Comparison of ENCODE assay signal across 12 cellular contexts in genomic region chr20:23086931-23087411, GRCh38. TPM values are rescaled to one million over a fixed set of nuclear protein-coding genes. Genes with fewer than 3 reads are reported as not detected.
A peak's percentile ranks its signal among the peaks of the same experiment; 100 is the strongest.
DNase-seq lines count a peak whose midpoint lies in the region; ATAC-seq and TF ChIP-seq lines count a peak whose summit lies in the region.
"Had no signal": no experiment of that assay in that cellular context is flagged by ENCODE, and none has a peak within 500 bp of the region (broad histone marks: within the 10 kb centered on the region; RNA-seq: fewer than 3 reads in every experiment).

No MANE protein-coding gene starts in this region.

- peak overlapping the region; percentile 48 for H3K4me3 ChIP-seq in NB4 (ENCODE audit: low read depth, low read length)
- no peak overlapping the region for H3K4me3 ChIP-seq in colonic mucosa
- H3K4me3 ChIP-seq in lung: no peak overlapping the region
- no peak overlapping the region for H3K4me3 ChIP-seq in OCI-LY7 (ENCODE audit: low read depth, low read length, poor library complexity, severe bottlenecking)
- H3K4me3 ChIP-seq in endodermal cell (ENCODE audit: low read length): no peak overlapping the region

- CTCF ChIA-PET in OCI-LY7 (lab: Charles Lee; ENCODE audit: unreplicated experiment): no interaction called here

- H3K36me3 Mint-ChIP-seq in stimulated activated naive B cell treated with anti-CD40 and anti-IgM and Interleukin-4, amounts not matched to agents 10 μg/mL and 1 μg/mL and 100 μg/mL, for 72 hours: no peaks in the 10 kb centered on the region
- H3K36me3 Mint-ChIP-seq in stimulated activated memory B cell treated with anti-CD40 and anti-IgM and Interleukin-4, amounts not matched to agents 10 μg/mL and 1 μg/mL and 100 μg/mL, for 72 hours: no peaks in the 10 kb centered on the region
- no peaks in the 10 kb centered on the region for H3K36me3 Mint-ChIP-seq in endodermal cell (ENCODE audit: low read depth)
- H3K36me3 Mint-ChIP-seq: activated naive CD4-positive, alpha-beta T cell treated with anti-CD3 and anti-CD28 coated beads, Interleukin-2, amount 10 ng/mL, durations not matched to agents 7 days and 5 days had no signal

- no peak overlapping the region for H3K4me2 ChIP-seq in OCI-LY7 (ENCODE audit: low read length)

- peaks cover 9 to 23% of the 10 kb centered on the region in 2 donors for H3K4me1 Mint-ChIP-seq in stimulated activated naive B cell treated with anti-CD40 and anti-IgM and Interleukin-4, amounts not matched to agents 10 μg/mL and 1 μg/mL and 100 μg/mL, for 72 hours
- no peaks in the 10 kb centered on the region for H3K4me1 Mint-ChIP-seq in stimulated activated memory B cell treated with anti-CD40 and anti-IgM and Interleukin-4, amounts not matched to agents 10 μg/mL and 1 μg/mL and 100 μg/mL, for 72 hours
- H3K4me1 Mint-ChIP-seq in endodermal cell: peaks cover 10% of the 10 kb centered on the region

- POLR2A ChIA-PET in OCI-LY7 (lab: Charles Lee): no interaction called here

- intact Hi-C loops in colonic mucosa (cut with DNase I): no loop called here
- intact Hi-C loops in OCI-LY7 (cut with micrococcal nuclease; ENCODE audit: unreplicated experiment): no loop called here

- DNase-seq in NB4 (ENCODE audit: low read depth) (peak; percentile 70), colonic mucosa (no peak), lung (ENCODE audit: low spot score) (no peak), NCI-H2081 treated with DMSO at 0.1 percent for 48 hours (lab: John Stamatoyannopoulos, UW) (no peak), OCI-LY7 (ENCODE audit: low spot score) (no peak), endodermal cell (no peak)
- no peak for DNase-seq in stimulated activated naive B cell treated with anti-CD40 and anti-IgM and Interleukin-4, amounts not matched to agents 10 μg/mL and 1 μg/mL and 100 μg/mL, for 72 hours
- DNase-seq: activated CD4-positive, CD25-positive, alpha-beta regulatory T cell had no signal

- H4K20me1 ChIP-seq in OCI-LY7 (ENCODE audit: insufficient read depth, low read length): no peaks in the 10 kb centered on the region

- H3K9me3 Mint-ChIP-seq in stimulated activated naive B cell treated with anti-CD40 and anti-IgM and Interleukin-4, amounts not matched to agents 10 μg/mL and 1 μg/mL and 100 μg/mL, for 72 hours: no peaks in the 10 kb centered on the region
- H3K9me3 Mint-ChIP-seq in stimulated activated memory B cell treated with anti-CD40 and anti-IgM and Interleukin-4, amounts not matched to agents 10 μg/mL and 1 μg/mL and 100 μg/mL, for 72 hours: no peaks in the 10 kb centered on the region
- H3K9me3 Mint-ChIP-seq in endodermal cell: no peaks in the 10 kb centered on the region
- H3K9me3 Mint-ChIP-seq: activated naive CD4-positive, alpha-beta T cell treated with anti-CD3 and anti-CD28 coated beads, Interleukin-2, amount 10 ng/mL, durations not matched to agents 7 days and 5 days; effector memory CD8-positive, alpha-beta T cell had no signal

- H3K9me2 ChIP-seq in OCI-LY7 (ENCODE audit: insufficient read depth, low read length): no peaks in the 10 kb centered on the region

- no peaks in the 10 kb centered on the region for H3K79me2 ChIP-seq in OCI-LY7 (ENCODE audit: insufficient read depth, low read depth, low read length)

- no peaks in the 10 kb centered on the region for H3K4me1 ChIP-seq in colonic mucosa
- H3K4me1 ChIP-seq in lung (ENCODE audit: control insufficient read depth in 2 of 2, insufficient read depth in 2 of 2, low read length in 2 of 2): peaks cover 0 to 2% of the 10 kb centered on the region in 2 donors
- H3K4me1 ChIP-seq in OCI-LY7 (ENCODE audit: insufficient read depth, low read length, poor library complexity, severe bottlenecking): no peaks in the 10 kb centered on the region
- H3K4me1 ChIP-seq in endodermal cell (ENCODE audit: control insufficient read depth, insufficient read depth, low read length): peaks cover 4% of the 10 kb centered on the region

- TF ChIP-seq CTCF in NB4 (IDR thresholded peaks at IDR 0.05; ENCODE audit: low read depth, low read length) (no peak), colonic mucosa (IDR thresholded peaks at IDR 0.05) (no peak), lung (IDR thresholded peaks at IDR 0.05; ENCODE audit: control extremely low read depth, extremely low read depth) (no peak), OCI-LY7 (conservative IDR thresholded peaks at IDR 0.05; ENCODE audit: low read length) (no peak), endodermal cell (conservative IDR thresholded peaks at IDR 0.05) (no peak)

- H3K27me3 Mint-ChIP-seq in stimulated activated naive B cell treated with anti-CD40 and anti-IgM and Interleukin-4, amounts not matched to agents 10 μg/mL and 1 μg/mL and 100 μg/mL, for 72 hours: peaks cover 8 to 21% of the 10 kb centered on the region in 2 donors
- peaks cover 31% of the 10 kb centered on the region for H3K27me3 Mint-ChIP-seq in stimulated activated memory B cell treated with anti-CD40 and anti-IgM and Interleukin-4, amounts not matched to agents 10 μg/mL and 1 μg/mL and 100 μg/mL, for 72 hours
- no peaks in the 10 kb centered on the region for H3K27me3 Mint-ChIP-seq in endodermal cell (ENCODE audit: insufficient read depth)

- no peak overlapping the region for H2AFZ ChIP-seq in OCI-LY7 (ENCODE audit: low read length)

- no TSS peak for BruUV-seq in OCI-LY7 (replicated peaks; lab: Mats Ljungman, UMichigan)

- H3K9ac ChIP-seq in colonic mucosa (ENCODE audit: low read depth in 2 of 2, low read length in 2 of 2) (peak overlapping the region; percentile 1 to 4), endodermal cell (ENCODE audit: extremely low read depth, low read length, poor library complexity, severe bottlenecking) (no peak overlapping the region)

- H3K9me3 ChIP-seq in colonic mucosa (no peaks in the 10 kb centered on the region), lung (ENCODE audit: control insufficient read depth in 2 of 2, insufficient read depth in 1 of 2, low read length in 1 of 2) (no peaks in the 10 kb centered on the region), OCI-LY7 (ENCODE audit: low read length) (no peaks in the 10 kb centered on the region), endodermal cell (ENCODE audit: control insufficient read depth, low read length) (no peaks in the 10 kb centered on the region)

- H3K4me3 Mint-ChIP-seq in stimulated activated naive B cell treated with anti-CD40 and anti-IgM and Interleukin-4, amounts not matched to agents 10 μg/mL and 1 μg/mL and 100 μg/mL, for 72 hours: no peak overlapping the region
- no peak overlapping the region for H3K4me3 Mint-ChIP-seq in stimulated activated memory B cell treated with anti-CD40 and anti-IgM and Interleukin-4, amounts not matched to agents 10 μg/mL and 1 μg/mL and 100 μg/mL, for 72 hours
- no peak overlapping the region for H3K4me3 Mint-ChIP-seq in endodermal cell
- H3K4me3 Mint-ChIP-seq: activated naive CD4-positive, alpha-beta T cell treated with anti-CD3 and anti-CD28 coated beads, Interleukin-2, amount 10 ng/mL, durations not matched to agents 7 days and 5 days had no signal

- H3K27ac Mint-ChIP-seq in stimulated activated naive B cell treated with anti-CD40 and anti-IgM and Interleukin-4, amounts not matched to agents 10 μg/mL and 1 μg/mL and 100 μg/mL, for 72 hours: no peak overlapping the region
- no peak overlapping the region for H3K27ac Mint-ChIP-seq in stimulated activated memory B cell treated with anti-CD40 and anti-IgM and Interleukin-4, amounts not matched to agents 10 μg/mL and 1 μg/mL and 100 μg/mL, for 72 hours
- no peak overlapping the region for H3K27ac Mint-ChIP-seq in endodermal cell
- H3K27ac Mint-ChIP-seq: activated naive CD4-positive, alpha-beta T cell treated with anti-CD3 and anti-CD28 coated beads, Interleukin-2, amount 10 ng/mL, durations not matched to agents 7 days and 5 days had no signal

- no peak for TF ChIP-seq POLR2A in NB4 (IDR thresholded peaks at IDR 0.05; ENCODE audit: extremely low read depth, insufficient read length)

- H3K27ac ChIP-seq in colonic mucosa (peak overlapping the region; percentile 61), lung (ENCODE audit: low read depth in 1 of 2, low read length in 1 of 2) (peak overlapping the region; percentile 65 to 92), OCI-LY7 (ENCODE audit: low read depth, low read length, poor library complexity, severe bottlenecking) (no peak overlapping the region), endodermal cell (ENCODE audit: low read depth, low read length) (no peak overlapping the region)

- ATAC-seq in lung (ENCODE audit: insufficient read depth, low FRiP score): no peak
- peak; percentile 38 to 58 for ATAC-seq in stimulated activated naive B cell treated with anti-CD40 and anti-IgM and Interleukin-4, amounts not matched to agents 10 μg/mL and 1 μg/mL and 100 μg/mL, for 72 hours (replicated peaks)
- no peak for ATAC-seq in stimulated activated memory B cell treated with anti-CD40 and anti-IgM and Interleukin-4, amounts not matched to agents 10 μg/mL and 1 μg/mL and 100 μg/mL, for 72 hours
- ATAC-seq: Panc1 had no signal

- WGBS in lung, 2 donors: 39 to 42% methylated on average over 14 of the region's 14 CpGs
- WGBS in endodermal cell (ENCODE audit: insufficient coverage in 1 of 2, insufficient read length in 1 of 2), 2 experiments: 74 to 89% methylated on average over 6 to 14 of the region's 14 CpGs

- no peaks in the 10 kb centered on the region for H3K36me3 ChIP-seq in colonic mucosa
- no peaks in the 10 kb centered on the region for H3K36me3 ChIP-seq in lung (ENCODE audit: control insufficient read depth in 2 of 2, insufficient read depth in 2 of 2, low read length in 2 of 2)
- H3K36me3 ChIP-seq in OCI-LY7 (ENCODE audit: insufficient read depth, low read length): no peaks in the 10 kb centered on the region
- H3K36me3 ChIP-seq in endodermal cell (ENCODE audit: control insufficient read depth, insufficient read depth, low read length): no peaks in the 10 kb centered on the region

- no peaks in the 10 kb centered on the region for H3K27me3 ChIP-seq in colonic mucosa
- H3K27me3 ChIP-seq in lung (ENCODE audit: control insufficient read depth, insufficient read depth): no peaks in the 10 kb centered on the region
- H3K27me3 ChIP-seq in endodermal cell (ENCODE audit: control insufficient read depth, insufficient read depth, low read length, poor library complexity, severe bottlenecking): no peaks in the 10 kb centered on the region

RNA-seq across cellular contexts. Expression of gene CD93, which starts 0.8 kb away (rescaled TPM):
- total RNA-seq in colonic mucosa: 10 to 100 TPM in 1 of 2 donors, 1 to 10 TPM in 1; 5.3 to 20.3 TPM
- 100 to 1,000 TPM; 133 to 239 TPM for total RNA-seq in lung
- polyA plus RNA-seq in lung: 100 to 1,000 TPM in 1 of 2 donors, 10 to 100 TPM in 1; 17.9 to 119 TPM
- not detected in 2 replicates for total RNA-seq in OCI-LY7 (2014; rRNA removed; shearing (Covaris generic))
- not detected in 2 replicates for total RNA-seq in OCI-LY7 (2022)
- under 1 TPM in 1 of 2 donors, not detected in 1; 0.04 TPM for total RNA-seq in endodermal cell
- polyA plus RNA-seq in endodermal cell (2013, experiment 1 of 2): 0.07 TPM
- 0.04 TPM for polyA plus RNA-seq in endodermal cell (2013, experiment 2 of 2)

RNA-seq across cellular contexts. Expression of gene THBD, which starts 37.5 kb away (rescaled TPM):
- total RNA-seq in colonic mucosa (1 to 10 TPM; 2.3 to 6.3 TPM), lung (100 to 1,000 TPM in 1 of 2 donors, 10 to 100 TPM in 1; 73.3 to 101 TPM), OCI-LY7 (2022) (not detected in 2 replicates), endodermal cell (1 to 10 TPM; 1.2 to 2.0 TPM)
- polyA plus RNA-seq in lung: 10 to 100 TPM; 23.6 to 49.5 TPM
- total RNA-seq in OCI-LY7 (2014; rRNA removed; shearing (Covaris generic)): not detected in 2 replicates
- polyA plus RNA-seq in endodermal cell (2013, experiment 1 of 2): 0.68 TPM
- polyA plus RNA-seq in endodermal cell (2013, experiment 2 of 2): 0.75 TPM

RNA-seq across cellular contexts. Expression of gene SSTR4, which starts 51.9 kb away (rescaled TPM):
- total RNA-seq in colonic mucosa (not detected), lung (not detected), OCI-LY7 (2022) (not detected in 2 replicates), endodermal cell (under 1 TPM in 1 of 2 donors, not detected in 1; 0.40 TPM)
- polyA plus RNA-seq in lung: under 1 TPM in 1 of 2 donors, not detected in 1; 0.06 TPM
- not detected in 2 replicates for total RNA-seq in OCI-LY7 (2014; rRNA removed; shearing (Covaris generic))
- polyA plus RNA-seq in endodermal cell (2013, experiment 1 of 2): not detected
- not detected for polyA plus RNA-seq in endodermal cell (2013, experiment 2 of 2)

Comparison
In these comparisons a context has a peak if more than half of its experiments do, and no peak if none do; other contexts are left out.
1. H3K27ac ChIP-seq: peak in colonic mucosa (single experiment) and lung (2 of 2); none in OCI-LY7 (single experiment) and endodermal cell (single experiment).
2. ATAC-seq: peak in stimulated activated naive B cell treated with anti-CD40 and anti-IgM and Interleukin-4, amounts not matched to agents 10 μg/mL and 1 μg/mL and 100 μg/mL, for 72 hours (2 of 2); none in lung (single experiment) and stimulated activated memory B cell treated with anti-CD40 and anti-IgM and Interleukin-4, amounts not matched to agents 10 μg/mL and 1 μg/mL and 100 μg/mL, for 72 hours (single experiment).
3. RNA of gene CD93, which starts 0.8 kb away (total RNA-seq): 133 to 239 TPM in lung; 5.3 to 20.3 TPM in colonic mucosa, 0.04 TPM in endodermal cell and not detected in OCI-LY7; every median in the first group is over 4 times any median in the second.
4. RNA of gene THBD, which starts 37.5 kb away (total RNA-seq): 73.3 to 101 TPM in lung; 2.3 to 6.3 TPM in colonic mucosa, 1.2 to 2.0 TPM in endodermal cell and not detected in OCI-LY7; every median in the first group is over 10 times any median in the second.